1 cellular context compared by ENCODE assay signal in the genomic region with DNA sequence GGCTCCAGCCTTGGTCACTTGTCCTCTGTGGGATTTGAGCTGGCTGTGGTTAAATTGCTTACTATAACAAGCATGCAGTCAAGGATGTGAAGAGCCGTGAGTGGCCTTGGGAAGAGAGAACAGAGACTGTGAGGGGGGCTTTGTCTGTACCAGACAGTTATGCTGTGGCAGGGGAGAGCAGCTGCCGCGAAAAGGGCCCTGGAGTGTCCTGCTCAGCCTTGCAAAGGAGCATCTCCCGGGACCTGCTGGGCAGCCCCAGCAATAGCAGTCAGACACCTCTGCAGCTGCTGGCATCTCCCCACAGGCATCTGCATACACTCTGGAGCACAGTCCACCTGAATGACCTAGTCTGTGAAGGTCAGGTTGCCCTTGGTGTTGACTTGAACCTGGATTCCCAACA.
TF ChIP-seq lines count a peak whose summit lies in the region.

No MANE protein-coding gene starts in this region.

TF ChIP-seq in HepG2, 621 proteins besides CTCF, POLR2A, EP300 and RAD21:
- TF ChIP-seq, protein P1, sequence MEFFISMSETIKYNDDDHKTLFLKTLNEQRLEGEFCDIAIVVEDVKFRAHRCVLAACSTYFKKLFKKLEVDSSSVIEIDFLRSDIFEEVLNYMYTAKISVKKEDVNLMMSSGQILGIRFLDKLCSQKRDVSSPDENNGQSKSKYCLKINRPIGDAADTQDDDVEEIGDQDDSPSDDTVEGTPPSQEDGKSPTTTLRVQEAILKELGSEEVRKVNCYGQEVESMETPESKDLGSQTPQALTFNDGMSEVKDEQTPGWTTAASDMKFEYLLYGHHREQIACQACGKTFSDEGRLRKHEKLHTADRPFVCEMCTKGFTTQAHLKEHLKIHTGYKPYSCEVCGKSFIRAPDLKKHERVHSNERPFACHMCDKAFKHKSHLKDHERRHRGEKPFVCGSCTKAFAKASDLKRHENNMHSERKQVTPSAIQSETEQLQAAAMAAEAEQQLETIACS (CRISPR knock-in tag; IDR thresholded peaks at IDR 0.05): no peak
- TF ChIP-seq ESRRA (CRISPR knock-in tag; IDR thresholded peaks at IDR 0.05; ENCODE audit: low read depth): peak; percentile 96
- no peak for TF ChIP-seq ZNF274 (CRISPR knock-in tag; IDR thresholded peaks at IDR 0.05)
